In genomic region chr1:154478013-154478412, GRCh38 we compare ENCODE assay signal across 1 cellular context.
TF ChIP-seq lines count a peak whose summit lies in the region.

No MANE protein-coding gene starts in this region.

TF ChIP-seq in H1, 55 proteins besides CTCF, POLR2A, EP300 and RAD21:
- TF ChIP-seq BRCA1 (IDR thresholded peaks at IDR 0.05; ENCODE audit: low read depth, low read length): no peak
- no peak for TF ChIP-seq TAF7 (optimal IDR thresholded peaks at IDR 0.05; ENCODE audit: borderline replicate concordance, low read depth, low read length)
- no peak for TF ChIP-seq ATF2 (IDR thresholded peaks at IDR 0.05; ENCODE audit: low read length)
- TF ChIP-seq YY1 (IDR thresholded peaks at IDR 0.05; ENCODE audit: low read depth, low read length): no peak
- TF ChIP-seq USF2 (IDR thresholded peaks at IDR 0.05; ENCODE audit: low read length): no peak
- no peak for TF ChIP-seq GTF2F1 (IDR thresholded peaks at IDR 0.05; ENCODE audit: borderline replicate concordance, low read depth, low read length)
- no peak for TF ChIP-seq HDAC2 (IDR thresholded peaks at IDR 0.05; ENCODE audit: borderline replicate concordance in 1 of 2, low read depth in 2 of 2, low read length in 2 of 2)
- no peak for TF ChIP-seq ASH2L (IDR thresholded peaks at IDR 0.05; ENCODE audit: low read length)
- TF ChIP-seq EZH2 (IDR thresholded peaks at IDR 0.05; ENCODE audit: low read depth, low read length, severe bottlenecking): no peak
- no peak for TF ChIP-seq KDM5A (IDR thresholded peaks at IDR 0.05; ENCODE audit: low read length)
- no peak for TF ChIP-seq SP4 (IDR thresholded peaks at IDR 0.05; ENCODE audit: low read length)
- no peak for TF ChIP-seq CREB1 (IDR thresholded peaks at IDR 0.05)
- TF ChIP-seq JUND (IDR thresholded peaks at IDR 0.05; ENCODE audit: low read length): no peak
- no peak for TF ChIP-seq SIX5 (IDR thresholded peaks at IDR 0.05; ENCODE audit: low read depth, low read length)
- TF ChIP-seq KDM1A (IDR thresholded peaks at IDR 0.05; ENCODE audit: borderline replicate concordance, low read length): no peak
- TF ChIP-seq CBX8 (IDR thresholded peaks at IDR 0.05; ENCODE audit: borderline replicate concordance, low read depth, low read length): no peak
- no peak for TF ChIP-seq TCF12 (IDR thresholded peaks at IDR 0.05; ENCODE audit: low read depth, low read length)
- no peak for TF ChIP-seq POU5F1 (IDR thresholded peaks at IDR 0.05; ENCODE audit: low read depth, low read length)
- TF ChIP-seq TEAD4 (IDR thresholded peaks at IDR 0.05; ENCODE audit: low read depth, low read length): no peak
